ENCODE assay signal across 14 cellular contexts in the genomic region with DNA sequence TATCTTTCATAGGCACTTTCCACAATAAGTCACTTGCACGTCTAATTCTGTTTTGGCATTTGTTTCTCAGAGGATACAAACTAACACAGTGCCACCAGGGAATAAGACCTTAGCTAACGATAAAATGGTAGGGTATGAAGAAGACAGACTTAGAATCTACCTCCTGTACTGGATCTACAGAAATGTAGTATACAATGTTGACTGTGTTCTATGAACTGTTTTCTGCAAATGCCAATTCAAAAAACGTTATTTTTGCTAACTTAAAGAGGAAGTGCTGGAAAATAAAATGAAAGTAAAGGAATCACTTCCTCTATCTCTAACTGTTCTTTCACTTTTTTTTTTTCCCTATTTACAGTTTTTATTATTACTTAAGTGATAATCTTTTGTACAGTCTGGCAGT. TPM values are rescaled to one million over a fixed set of nuclear protein-coding genes. Genes with fewer than 3 reads are reported as not detected.
A peak's percentile ranks its signal among the peaks of the same experiment; 100 is the strongest.
DNase-seq lines count a peak whose midpoint lies in the region; ATAC-seq, FAIRE-seq and TF ChIP-seq lines count a peak whose summit lies in the region.
"Had no signal": no experiment of that assay in that cellular context is flagged by ENCODE, and none has a peak within 500 bp of the region (broad histone marks: within the 10 kb centered on the region; RNA-seq: fewer than 3 reads in every experiment).

No MANE protein-coding gene starts in this region.

- H3K9ac ChIP-seq in K562 (ENCODE audit: insufficient read depth in 1 of 2, low read depth in 2 of 2, low read length in 2 of 2) = no peak overlapping the region

- DNase-seq in left ventricle myocardium superior (no peak), left ventricle myocardium inferior (no peak), NAMALWA (ENCODE audit: low spot score) (peak; percentile 51), K562 (ENCODE audit: extremely low read depth in 1 of 4, low spot score in 3 of 4) (no peak), activated gamma-delta T cell (lab: John Stamatoyannopoulos, UW) (no peak), epidermal melanocyte (ENCODE audit: insufficient read length, low spot score) (no peak), DMS114 treated with DMSO at 0.1 percent for 48 hours (lab: John Stamatoyannopoulos, UW; ENCODE audit: unreplicated experiment) (no peak), EL (no peak)
- DNase-seq: activated CD4-positive, alpha-beta memory T cell treated with anti-CD3 and anti-CD28 coated beads, Interleukin-2, amount 10 ng/mL, durations not matched to agents 7 days and 5 days; aorta; effector memory CD4-positive, alpha-beta T cell; NCI-H2081 had no signal

- TF ChIP-seq RAD21 in K562 (CRISPR knock-in tag; conservative IDR thresholded peaks at IDR 0.05 in 1 of 2, IDR thresholded peaks at IDR 0.05 in 1 of 2) = no peak

- no peak overlapping the region for H2AFZ ChIP-seq in K562 (ENCODE audit: low read depth, low read length)
- H2AFZ ChIP-seq: hepatocyte had no signal

- ATAC-seq in left ventricle myocardium superior (peak; percentile 11), K562 (no peak)

- H3K9me1 ChIP-seq in K562 (ENCODE audit: control insufficient read depth, insufficient read depth, low read length) = no peaks in the 10 kb centered on the region

- H3K4me2 ChIP-seq in K562 (ENCODE audit: insufficient read depth, low read length) = no peak overlapping the region
- H3K4me2 ChIP-seq: hepatocyte had no signal

- CTCF ChIA-PET in K562 (lab: Yijun Ruan, JAX; ENCODE audit: low intra/inter-chr PET ratio) = no interaction called here

- no peak for TF ChIP-seq POLR2A in K562 (conservative IDR thresholded peaks at IDR 0.05)

- H3K4me3 ChIP-seq in left ventricle myocardium inferior = no peak overlapping the region
- no peak overlapping the region for H3K4me3 ChIP-seq in K562
- H3K4me3 ChIP-seq: hepatocyte, skin epidermis had no signal

- H3K4me1 ChIP-seq in left ventricle myocardium inferior (no peaks in the 10 kb centered on the region), K562 (replicated peaks in 1 of 2; ENCODE audit: control insufficient read depth in 2 of 2, insufficient read depth in 2 of 2, low read length in 2 of 2) (no peaks in the 10 kb centered on the region)

- no TSS peak for BruUV-seq in K562 (replicated peaks; lab: Mats Ljungman, UMichigan)

- no peaks in the 10 kb centered on the region for H3K27me3 ChIP-seq in left ventricle myocardium inferior (ENCODE audit: low read depth)
- H3K27me3 ChIP-seq in K562 (ENCODE audit: control insufficient read depth in 2 of 2, insufficient read depth in 2 of 2, low read length in 2 of 2) = no peaks in the 10 kb centered on the region
- H3K27me3 ChIP-seq: hepatocyte had no signal

- no peak for FAIRE-seq in K562 (lab: Jason Lieb, UNC)

- TF ChIP-seq CTCF in left ventricle myocardium inferior (IDR thresholded peaks at IDR 0.05; ENCODE audit: borderline replicate concordance) = no peak
- TF ChIP-seq CTCF in K562 (IDR thresholded peaks at IDR 0.05 in 2 of 3, conservative IDR thresholded peaks at IDR 0.05 in 1 of 3; ENCODE audit: insufficient read depth in 2 of 3, low read depth in 1 of 3, low read length in 3 of 3) = no peak

- H3K36me3 ChIP-seq in left ventricle myocardium inferior = no peaks in the 10 kb centered on the region
- peaks cover 49% of the 10 kb centered on the region for H3K36me3 ChIP-seq in K562 (ENCODE audit: control insufficient read depth, insufficient read depth, low read length)

- no peak for TF ChIP-seq EP300 in K562 (IDR thresholded peaks at IDR 0.05; ENCODE audit: low read length)

- H3K27ac ChIP-seq in left ventricle myocardium inferior (replicated peaks) (no peak overlapping the region), K562 (ENCODE audit: extremely low read depth, low read depth, low read length) (no peak overlapping the region; the same call in 2 of the 3 replicates)
- H3K27ac ChIP-seq: hepatocyte had no signal

- WGBS in K562 (ENCODE audit: insufficient coverage, low coverage, missing lambda C conversion rate) = 52% methylated on average over 3 of the region's 3 CpGs

- POLR2A ChIA-PET in K562 (lab: Yijun Ruan, JAX) = interaction anchor here (0.6 kb wide), 1 partner anchor 10 kb away, joined by 3 read pairs; no protein-coding TSS in a partner anchor

- no peaks in the 10 kb centered on the region for H4K20me1 ChIP-seq in K562 (replicated peaks; ENCODE audit: control insufficient read depth, insufficient read depth, low read length)

- in situ Hi-C loops in K562 (cut with MboI) = no loop called here

- H3K9me3 ChIP-seq in left ventricle myocardium inferior (replicated peaks) (no peaks in the 10 kb centered on the region), K562 (replicated peaks; ENCODE audit: control insufficient read depth, insufficient read depth, low read depth, low read length) (no peaks in the 10 kb centered on the region)

- intact Hi-C loops in left ventricle myocardium superior (cut with micrococcal nuclease) (no loop called here), left ventricle myocardium inferior (cut with micrococcal nuclease) (no loop called here), K562 (cut with micrococcal nuclease) (no loop called here)

- H3K79me2 ChIP-seq in K562 (ENCODE audit: control insufficient read depth, insufficient read depth, low read length) = peaks cover 12% of the 10 kb centered on the region; the same call in 2 of the 3 replicates
- H3K79me2 ChIP-seq: hepatocyte had no signal

TF ChIP-seq in K562, 482 proteins besides CTCF, POLR2A, EP300 and RAD21:
- peak; percentile 77; the same call in 1 of the 2 replicates for TF ChIP-seq SPI1 (IDR thresholded peaks at IDR 0.05; ENCODE audit: borderline replicate concordance, low read depth, low read length)
- TF ChIP-seq CBX1 (IDR thresholded peaks at IDR 0.05; ENCODE audit: low read depth) = no peak

RNA-seq across cellular contexts. Expression of gene PDE3B, which starts 17.8 kb away (rescaled TPM):
- total RNA-seq in left ventricle myocardium superior = 5.6 TPM
- 5.9 TPM for total RNA-seq in left ventricle myocardium inferior
- 21.1 and 47.2 TPM in 2 replicates for total RNA-seq in K562 (2011; cell fraction: chromatin; rRNA removed; ENCODE audit: low replicate concordance)
- total RNA-seq in K562 (2011; cell fraction: nucleolus; rRNA removed) = 12.0 and 15.7 TPM in 2 replicates
- total RNA-seq in K562 (2011; cell fraction: nucleoplasm; rRNA removed) = 24.6 and 34.8 TPM in 2 replicates
- total RNA-seq in K562 (2014; rRNA removed) = 12.2 and 13.8 TPM in 2 replicates
- total RNA-seq in K562 (2014; rRNA removed; fragmentation: Illumina TruSeq; extraction: Trizol) = 16.3 and 17.0 TPM in 2 replicates
- total RNA-seq in K562 (2015; rRNA removed; fragmentation: Illumina TruSeq; extraction: Trizol) = 20.9 and 22.5 TPM in 2 replicates
- 15.1 and 15.8 TPM in 2 replicates for total RNA-seq in K562 (2021)
- polyA plus RNA-seq in K562 (2011; rRNA removed) = 7.9 and 11.4 TPM in 2 replicates
- 3.5 and 6.3 TPM in 2 replicates for polyA plus RNA-seq in K562 (2011; cell fraction: cytosol; rRNA removed)
- 17.5 and 17.6 TPM in 2 replicates for polyA plus RNA-seq in K562 (2011; cell fraction: nucleus; rRNA removed)
- polyA plus RNA-seq in K562 (2012) = 9.8 and 10.0 TPM in 2 replicates
- 9.9 and 13.7 TPM in 2 replicates for polyA plus RNA-seq in K562 (2014; fragmentation: Illumina TruSeq; extraction: Trizol)
- polyA plus RNA-seq in K562 (2014; fragmentation: Nextera tagmentation; extraction: Ambion mirVana) = 1 to 10 TPM; 2.3 to 2.9 TPM
- polyA plus RNA-seq in K562 (2014; rRNA removed) = 7.5 and 7.8 TPM in 2 replicates
- 21.1 and 26.2 TPM in 2 replicates for polyA minus RNA-seq in K562 (2011; rRNA and poly(A)+ RNA removed)
- 7.8 and 12.7 TPM in 2 replicates for polyA minus RNA-seq in K562 (2011; cell fraction: cytosol; rRNA and poly(A)+ RNA removed)
- 31.1 and 33.1 TPM in 2 replicates for polyA minus RNA-seq in K562 (2011; cell fraction: nucleus; rRNA and poly(A)+ RNA removed)
